In genomic region chr17:80146121-80147034, GRCh38 we compare ENCODE assay signal across 8 cellular contexts. TPM values are rescaled to one million over a fixed set of nuclear protein-coding genes. Genes with fewer than 3 reads are reported as not detected.
DNase-seq lines count a peak whose midpoint lies in the region; ATAC-seq and TF ChIP-seq lines count a peak whose summit lies in the region.

No MANE protein-coding gene starts in this region.

- peak overlapping the region; percentile 77 for H3K27ac ChIP-seq in osteoblast (ENCODE audit: low read depth, low read length)

- peak overlapping the region; percentile 84 for H3K4me2 ChIP-seq in osteoblast (ENCODE audit: insufficient read depth, low read length)

- H3K36me3 ChIP-seq in osteoblast (ENCODE audit: insufficient read depth, low read length), result peaks cover 32% of the 10 kb centered on the region

- no peaks in the 10 kb centered on the region for H3K9me3 ChIP-seq in osteoblast (ENCODE audit: low read depth, low read length)

- peak; percentile 19 for ATAC-seq in GM21825 (IDR thresholded peaks at IDR 0.05; ENCODE audit: unreplicated experiment)

- H3K27me3 ChIP-seq in osteoblast (ENCODE audit: insufficient read depth, low read length), result no peaks in the 10 kb centered on the region

- H3K4me3 ChIP-seq in foreskin fibroblast (ENCODE audit: low read depth in 1 of 2, low read length in 2 of 2) (peak overlapping the region; percentile 85 to 91), osteoblast (ENCODE audit: insufficient read depth, low read length) (peak overlapping the region; percentile 97)

- peaks cover 63% of the 10 kb centered on the region for H3K79me2 ChIP-seq in osteoblast (ENCODE audit: insufficient read depth, low read length)

- TF ChIP-seq CTCF in foreskin fibroblast (IDR thresholded peaks at IDR 0.05; ENCODE audit: low read depth, low read length), result no peak
- no peak for TF ChIP-seq CTCF in osteoblast (IDR thresholded peaks at IDR 0.05; ENCODE audit: extremely low read depth, low read depth, low read length)

- peaks cover 27% of the 10 kb centered on the region for H3K4me1 ChIP-seq in osteoblast (ENCODE audit: insufficient read depth, low read length)

- peak in 2 of 3 experiments; percentile 33 to 71 for DNase-seq in NCI-H1417 (lab: John Stamatoyannopoulos, UW)
- DNase-seq in NCI-H1417 treated with DMSO at 0.1 percent for 48 hours (lab: John Stamatoyannopoulos, UW), result no peak
- peak; percentile 27 for DNase-seq in M059J (ENCODE audit: low read depth)
- peak; percentile 69 for DNase-seq in activated CD8-positive, alpha-beta memory T cell treated with anti-CD3 and anti-CD28 coated beads, Interleukin-2, amount 50 U/mL, for 48 hours
- DNase-seq in foreskin fibroblast, result peak in 1 of 2 donors; percentile 43
- peak; percentile 90 for DNase-seq in osteoblast (ENCODE audit: insufficient read length, low spot score, missing footprints)
- no peak for DNase-seq in SKM-1 treated with dmso at 0.1 percent for 144 hours (lab: John Stamatoyannopoulos, UW; ENCODE audit: unreplicated experiment)

- peak overlapping the region; percentile 77 for H2AFZ ChIP-seq in osteoblast (ENCODE audit: low read length)

- H4K20me1 ChIP-seq in osteoblast (ENCODE audit: insufficient read depth, low read length), result peaks cover 35% of the 10 kb centered on the region

RNA-seq across cellular contexts. Expression of gene EIF4A3, which starts 0.6 kb away (rescaled TPM):
- total RNA-seq in M059J (2014; rRNA removed; shearing (Covaris generic)), result 103 and 145 TPM in 2 replicates
- 44.5 and 46.3 TPM in 2 replicates for total RNA-seq in osteoblast

RNA-seq across cellular contexts. Expression of gene CARD14, which starts 23.5 kb away (rescaled TPM):
- 0.10 TPM in 1 of 2 replicates, not detected in the other for total RNA-seq in M059J (2014; rRNA removed; shearing (Covaris generic))
- total RNA-seq in osteoblast, result not detected in 2 replicates

RNA-seq across cellular contexts. Expression of gene GAA, which starts 45.0 kb away (rescaled TPM):
- 5.6 and 11.2 TPM in 2 replicates for total RNA-seq in M059J (2014; rRNA removed; shearing (Covaris generic))
- 76.7 and 91.3 TPM in 2 replicates for total RNA-seq in osteoblast

Comparison
In these comparisons a context has a peak if more than half of its experiments do, and no peak if none do; other contexts are left out.
1. DNase-seq: peak in NCI-H1417 (2 of 3), M059J (single experiment), activated CD8-positive, alpha-beta memory T cell treated with anti-CD3 and anti-CD28 coated beads, Interleukin-2, amount 50 U/mL, for 48 hours (single experiment) and osteoblast (single experiment); none in NCI-H1417 treated with DMSO at 0.1 percent for 48 hours (single experiment) and SKM-1 treated with dmso at 0.1 percent for 144 hours (single experiment).